ENCODE assay signal across 21 cellular contexts in the genomic region with DNA sequence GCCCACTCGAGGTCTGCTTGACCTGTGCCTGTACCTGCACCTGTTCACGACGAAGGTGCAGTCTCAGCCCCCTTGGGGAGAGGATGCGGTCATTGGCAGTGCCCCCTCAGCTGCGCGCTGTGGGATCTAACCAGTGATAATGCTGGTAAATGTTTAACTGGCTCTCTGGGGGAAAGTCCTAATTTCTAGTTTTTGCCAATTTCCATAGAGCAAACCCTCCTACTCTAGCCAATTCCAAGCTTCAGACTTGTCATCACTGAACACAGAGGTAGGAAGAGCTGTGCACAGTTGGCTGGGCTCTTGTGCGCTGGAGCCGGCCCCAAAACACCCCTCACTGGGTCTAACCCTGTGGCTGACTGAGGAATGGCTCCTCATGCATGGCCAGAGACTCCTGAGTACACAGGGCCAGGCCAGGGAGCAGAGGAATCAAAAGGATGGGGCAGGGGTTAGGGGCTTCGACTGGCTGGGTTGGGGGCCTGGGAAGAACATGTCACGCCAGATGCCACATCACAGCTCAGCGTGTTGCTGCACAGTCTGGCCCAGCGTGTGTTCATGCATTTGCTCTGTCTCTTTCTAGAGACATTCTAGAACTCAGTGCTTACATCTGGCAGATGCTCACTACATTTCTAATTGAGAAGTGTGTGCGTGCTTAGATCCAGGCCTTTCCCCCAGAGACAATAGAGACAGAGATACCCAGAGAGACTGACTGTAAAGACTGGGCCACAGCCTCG.
"Had no signal": no experiment of that assay in that cellular context is flagged by ENCODE, and none has a peak within 500 bp of the region (broad histone marks: within the 10 kb centered on the region; RNA-seq: fewer than 3 reads in every experiment).

No MANE protein-coding gene starts in this region.

- H3K4me3 ChIP-seq: coronary artery, esophagus muscularis mucosa, lower lobe of right lung, pancreas, thyroid gland had no signal

- H3K27ac ChIP-seq: brain microvascular endothelial cell, coronary artery, esophagus muscularis mucosa, lower lobe of right lung, pancreas, thyroid gland had no signal

- H3K36me3 ChIP-seq: brain microvascular endothelial cell, esophagus muscularis mucosa, lower lobe of right lung, pancreas, thyroid gland had no signal

- H3K27me3 Mint-ChIP-seq: central memory CD8-positive, alpha-beta T cell; T-helper 17 cell had no signal

- H3K27ac Mint-ChIP-seq: activated B cell treated with CpG ODN at 0.5 μM for 24 hours; activated CD8-positive, alpha-beta T cell treated with anti-CD3 and anti-CD28 coated beads for 36 hours; activated naive CD4-positive, alpha-beta T cell treated with anti-CD3 and anti-CD28 coated beads, Interleukin-2, amount 50 U/mL, for 72 hours; stimulated activated effector memory CD8-positive, alpha-beta T cell treated with anti-CD3 and anti-CD28 coated beads, Interleukin-12 subunit alpha, Interleukin-12 subunit beta, amount 100 ng/mL, for 72 hours; T-helper 17 cell had no signal

- H3K4me1 ChIP-seq: lower lobe of right lung, pancreas, thyroid gland had no signal

- H3K9me3 Mint-ChIP-seq: activated B cell treated with CpG ODN at 0.5 μM for 24 hours; activated naive CD4-positive, alpha-beta T cell treated with anti-CD3 and anti-CD28 coated beads, Interleukin-2, amount 50 U/mL, for 72 hours; activated T-cell treated with anti-CD3 and anti-CD28 coated beads, Interleukin-2, amount 50 U/mL, for 4 hours; central memory CD8-positive, alpha-beta T cell; neural crest cell; stimulated activated effector memory CD8-positive, alpha-beta T cell treated with anti-CD3 and anti-CD28 coated beads, Interleukin-12 subunit alpha, Interleukin-12 subunit beta, amount 100 ng/mL, for 72 hours had no signal

- ATAC-seq: activated CD8-positive, alpha-beta T cell treated with anti-CD3 and anti-CD28 coated beads for 36 hours; activated naive CD4-positive, alpha-beta T cell treated with anti-CD3 and anti-CD28 coated beads, Interleukin-2, amount 50 U/mL, for 72 hours; activated T-cell treated with anti-CD3 and anti-CD28 coated beads, Interleukin-2, amount 50 U/mL, for 4 hours; lower lobe of right lung; stimulated activated effector memory CD8-positive, alpha-beta T cell treated with anti-CD3 and anti-CD28 coated beads, Interleukin-12 subunit alpha, Interleukin-12 subunit beta, amount 100 ng/mL, for 72 hours had no signal

- DNase-seq: activated B cell treated with CpG ODN at 0.5 μM for 24 hours; activated CD4-positive, alpha-beta T cell treated with anti-CD3 and anti-CD28 coated beads for 48 hours; activated CD8-positive, alpha-beta T cell treated with anti-CD3 and anti-CD28 coated beads for 36 hours; activated gamma-delta T cell; activated T-cell treated with anti-CD3 and anti-CD28 coated beads, Interleukin-2, amount 50 U/mL, for 4 hours; amygdala; brain microvascular endothelial cell; lower lobe of right lung; pancreas; stimulated activated CD4-positive, alpha-beta T cell treated with anti-CD3 and anti-CD28 coated beads, Interleukin-12 subunit alpha, Interleukin-12 subunit beta, amount 100 ng/mL, for 4 hours; T-helper 17 cell had no signal

- H3K4me3 Mint-ChIP-seq: activated CD8-positive, alpha-beta T cell treated with anti-CD3 and anti-CD28 coated beads for 36 hours; activated T-cell treated with anti-CD3 and anti-CD28 coated beads, Interleukin-2, amount 50 U/mL, for 4 hours; central memory CD8-positive, alpha-beta T cell; mesothelial cell of epicardium; neural crest cell; stimulated activated effector memory CD8-positive, alpha-beta T cell treated with anti-CD3 and anti-CD28 coated beads, Interleukin-12 subunit alpha, Interleukin-12 subunit beta, amount 100 ng/mL, for 72 hours; T-helper 17 cell had no signal

- H3K4me1 Mint-ChIP-seq: T-helper 17 cell had no signal

- FAIRE-seq: pancreas, TTC549, urothelium cell line had no signal

- H3K36me3 Mint-ChIP-seq: mesothelial cell of epicardium; stimulated activated effector memory CD8-positive, alpha-beta T cell treated with anti-CD3 and anti-CD28 coated beads, Interleukin-12 subunit alpha, Interleukin-12 subunit beta, amount 100 ng/mL, for 72 hours had no signal

- H3K9me3 ChIP-seq: lower lobe of right lung, pancreas, thyroid gland had no signal

- H3K27me3 ChIP-seq: brain microvascular endothelial cell, esophagus muscularis mucosa, thyroid gland had no signal
